12 cellular contexts compared by ENCODE assay signal in genomic region chr2:19607931-19608762, GRCh38.
DNase-seq lines count a peak whose midpoint lies in the region; ATAC-seq lines count a peak whose summit lies in the region.
"Had no signal": no experiment of that assay in that cellular context is flagged by ENCODE, and none has a peak within 500 bp of the region (broad histone marks: within the 10 kb centered on the region; RNA-seq: fewer than 3 reads in every experiment).

No MANE protein-coding gene starts in this region.

- DNase-seq in AG08395 (ENCODE audit: low spot score) (peak; percentile 78), LoVo (ENCODE audit: low spot score) (peak; percentile 59), dedifferentiated amniotic fluid mesenchymal stem cell (ENCODE audit: extremely low spot score) (peak; percentile 16), myocyte (ENCODE audit: low read depth) (peak; percentile 97), H4 (ENCODE audit: low spot score) (no peak), germinal center (ENCODE audit: low spot score) (no peak), SHP77 (lab: John Stamatoyannopoulos, UW) (no peak)
- DNase-seq: activated CD8-positive, alpha-beta memory T cell treated with anti-CD3 and anti-CD28 coated beads, Interleukin-2, amount 10 ng/mL, durations not matched to agents 7 days and 5 days; activated naive CD8-positive, alpha-beta T cell treated with anti-CD3 and anti-CD28 coated beads, Interleukin-2, amount 10 ng/mL, durations not matched to agents 7 days and 5 days; NCI-H1105 treated with DMSO at 0.1 percent for 48 hours; stomach had no signal

- no peak for ATAC-seq in HG03521 (IDR thresholded peaks at IDR 0.05; ENCODE audit: unreplicated experiment)
- ATAC-seq: activated CD8-positive, alpha-beta memory T cell treated with anti-CD3 and anti-CD28 coated beads, Interleukin-2, amount 10 ng/mL, durations not matched to agents 7 days and 5 days had no signal

Comparison
In these comparisons a context has a peak if more than half of its experiments do, and no peak if none do; other contexts are left out.
1. DNase-seq: peak in AG08395 (single experiment), LoVo (single experiment), dedifferentiated amniotic fluid mesenchymal stem cell (single experiment) and myocyte (single experiment); none in H4 (single experiment), germinal center (single experiment) and SHP77 (0 of 2).